27 cellular contexts compared by ENCODE assay signal in the genomic region with DNA sequence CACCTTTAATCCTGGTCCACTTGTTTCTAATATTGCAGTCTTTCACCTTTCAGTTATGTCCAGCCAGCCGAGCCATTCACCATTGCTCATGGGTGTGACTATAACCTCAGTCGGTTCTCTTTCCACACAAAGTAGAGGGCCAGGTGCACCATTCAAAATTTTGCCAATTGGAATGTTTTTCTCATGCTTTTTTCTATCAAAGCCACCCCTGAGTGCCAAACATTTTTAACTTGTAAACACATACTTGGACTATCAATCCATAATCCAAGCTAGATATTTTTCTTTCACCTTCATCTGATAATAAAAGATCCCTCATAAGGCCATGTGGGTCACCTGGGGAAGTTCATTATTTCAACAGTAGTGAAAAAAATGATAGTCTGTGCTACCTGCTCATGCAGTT. TPM values are rescaled to one million over a fixed set of nuclear protein-coding genes. Genes with fewer than 3 reads are reported as not detected.
"Had no signal": no experiment of that assay in that cellular context is flagged by ENCODE, and none has a peak within 500 bp of the region (broad histone marks: within the 10 kb centered on the region; RNA-seq: fewer than 3 reads in every experiment).

No MANE protein-coding gene starts in this region.

- DNase-seq: stimulated activated CD4-positive, alpha-beta T cell treated with anti-CD3 and anti-CD28 coated beads, Interleukin-2, amount 100 ng/mL, for 48 hours; stimulated activated CD4-positive, alpha-beta T cell treated with anti-CD3 and anti-CD28 coated beads, Interleukin-4, amount 100 ng/mL, for 1 hour; stimulated activated CD4-positive, alpha-beta T cell treated with anti-CD3 and anti-CD28 coated beads, Interleukin-4, amount 100 ng/mL, for 24 hours; stimulated activated CD4-positive, alpha-beta T cell treated with anti-CD3 and anti-CD28 coated beads, Interleukin-4, amount 100 ng/mL, for 4 hours; stimulated activated CD8-positive, alpha-beta memory T cell treated with anti-CD3 and anti-CD28 coated beads, Interleukin-4, amount 100 ng/mL, for 48 hours; stimulated activated naive B cell treated with anti-CD40 and anti-IgM and Interleukin-4, amounts not matched to agents 10 μg/mL and 1 μg/mL and 100 μg/mL, for 72 hours; stimulated activated naive CD4-positive, alpha-beta T cell; stimulated activated naive CD4-positive, alpha-beta T cell treated with Interleukin-2 at 50 U/mL for 16 hours; stimulated activated naive CD8-positive, alpha-beta T cell treated with anti-CD3 and anti-CD28 coated beads, Interleukin-15, amount 100 ng/mL, for 72 hours; stimulated activated naive CD8-positive, alpha-beta T cell treated with anti-CD3 and anti-CD28 coated beads, Interleukin-15, Interleukin-2, amounts not matched to agents 100 U/mL and 50 U/mL, for 24 hours; stomach; substantia nigra; testis; thyroid gland; tibial artery; transverse colon; upper lobe of left lung; upper lobe of right lung; uterus had no signal

- H3K4me3 ChIP-seq: stomach, suprapubic skin, testis, thoracic aorta, thyroid gland, tibial artery, tibial nerve, transverse colon, upper lobe of left lung, upper lobe of right lung, uterus, vagina had no signal

- H3K27ac ChIP-seq: stomach, suprapubic skin, testis, thoracic aorta, thyroid gland, tibial artery, tibial nerve, transverse colon, upper lobe of left lung, upper lobe of right lung, uterus, vagina had no signal

- ATAC-seq: stimulated activated effector memory CD8-positive, alpha-beta T cell treated with anti-CD3 and anti-CD28 coated beads, Interleukin-12 subunit alpha, Interleukin-12 subunit beta, amount 100 ng/mL, for 72 hours; stimulated activated memory B cell treated with anti-CD40 and anti-IgM and Interleukin-4, amounts not matched to agents 10 μg/mL and 1 μg/mL and 100 μg/mL, for 72 hours; stimulated activated naive B cell treated with anti-CD40 and anti-IgM and Interleukin-4, amounts not matched to agents 10 μg/mL and 1 μg/mL and 100 μg/mL, for 72 hours; stimulated activated naive CD8-positive, alpha-beta T cell treated with anti-CD3 and anti-CD28 coated beads, Interleukin-15, amount 100 ng/mL, for 72 hours; stimulated activated naive CD8-positive, alpha-beta T cell treated with anti-CD3 and anti-CD28 coated beads, Interleukin-15, Interleukin-2, amounts not matched to agents 100 U/mL and 50 U/mL, for 24 hours; upper lobe of right lung had no signal

- H3K9me3 ChIP-seq: stomach, suprapubic skin, testis, thoracic aorta, thyroid gland, tibial artery, tibial nerve, transverse colon, upper lobe of left lung, upper lobe of right lung, uterus, vagina had no signal

- H3K36me3 ChIP-seq: stomach, suprapubic skin, thoracic aorta, thyroid gland, tibial artery, tibial nerve, transverse colon, upper lobe of left lung, upper lobe of right lung, uterus, vagina had no signal

- H3K27me3 ChIP-seq: stomach, suprapubic skin, testis, thyroid gland, tibial artery, tibial nerve, transverse colon, upper lobe of left lung, upper lobe of right lung, uterus, vagina had no signal

- H3K4me1 ChIP-seq: stomach, suprapubic skin, testis, thyroid gland, tibial nerve, transverse colon, upper lobe of left lung, upper lobe of right lung, uterus, vagina had no signal

RNA-seq across cellular contexts. Expression of a gene that starts 52.4 kb away (rescaled TPM):
- polyA plus RNA-seq: stomach, thymus, urinary bladder had no signal
